14 cellular contexts compared by ENCODE assay signal in the genomic region with DNA sequence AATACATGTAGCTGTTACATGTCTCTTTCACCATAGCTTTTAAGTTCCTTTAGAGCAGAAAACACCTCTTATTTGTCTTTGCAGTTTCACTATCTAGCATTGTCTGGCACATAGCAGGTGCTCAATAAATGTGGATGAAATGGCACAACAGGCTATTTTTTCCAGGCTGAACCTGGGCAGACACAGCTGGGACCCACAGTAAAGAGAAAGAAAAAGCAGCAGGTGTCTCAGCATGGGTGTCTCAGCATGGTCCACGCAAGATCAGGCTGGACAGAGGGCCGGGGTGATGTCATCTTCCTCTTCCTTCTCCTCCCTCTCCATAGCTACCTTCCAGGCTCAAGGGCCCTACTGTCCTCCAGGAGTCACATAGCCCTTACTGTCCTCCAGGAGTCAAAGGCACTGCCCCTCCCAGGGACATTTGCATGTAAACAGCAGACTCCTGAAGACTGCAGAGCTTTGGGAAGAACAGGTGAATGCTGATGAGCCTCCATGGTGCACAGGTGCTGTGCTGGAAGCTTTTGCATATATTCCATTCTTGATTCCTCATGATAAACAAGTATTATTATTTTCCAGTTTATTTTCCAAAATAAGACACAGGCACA.
"Had no signal": no experiment of that assay in that cellular context is flagged by ENCODE, and none has a peak within 500 bp of the region (broad histone marks: within the 10 kb centered on the region; RNA-seq: fewer than 3 reads in every experiment).

No MANE protein-coding gene starts in this region.

- H3K4me1 Mint-ChIP-seq: activated naive CD8-positive, alpha-beta T cell treated with anti-CD3 and anti-CD28 coated beads for 36 hours; memory B cell had no signal

- H3K27me3 Mint-ChIP-seq: activated naive CD8-positive, alpha-beta T cell treated with anti-CD3 and anti-CD28 coated beads for 36 hours had no signal

- H3K9me3 Mint-ChIP-seq: activated naive CD8-positive, alpha-beta T cell treated with anti-CD3 and anti-CD28 coated beads for 36 hours; memory B cell had no signal

- H3K36me3 Mint-ChIP-seq: activated naive CD8-positive, alpha-beta T cell treated with anti-CD3 and anti-CD28 coated beads for 36 hours; memory B cell; naive B cell had no signal

- H3K4me3 Mint-ChIP-seq: activated naive CD8-positive, alpha-beta T cell treated with anti-CD3 and anti-CD28 coated beads for 36 hours; memory B cell; naive B cell; neural crest cell had no signal

- ATAC-seq: foreskin keratinocyte, left ventricle myocardium superior had no signal

- DNase-seq: activated CD4-positive, alpha-beta T cell treated with anti-CD3 and anti-CD28 coated beads, Interleukin-2, amount 50 U/mL, for 4 hours; activated naive CD4-positive, alpha-beta T cell; activated naive CD8-positive, alpha-beta T cell treated with anti-CD3 and anti-CD28 coated beads for 36 hours; amniotic stem cell; foreskin keratinocyte; left ventricle myocardium superior; naive B cell; stimulated activated CD4-positive, alpha-beta T cell treated with anti-CD3 and anti-CD28 coated beads, Interleukin-2, amount 100 ng/mL, for 24 hours; stimulated activated naive CD4-positive, alpha-beta T cell treated with Interleukin-2 at 50 U/mL for 16 hours; transverse colon; uterus; WERI-Rb-1 had no signal

- H3K27ac Mint-ChIP-seq: activated naive CD8-positive, alpha-beta T cell treated with anti-CD3 and anti-CD28 coated beads for 36 hours; memory B cell; naive B cell had no signal
